Comparison of ENCODE assay signal across 8 cellular contexts in genomic region chr17:44557653-44558285, GRCh38. TPM values are rescaled to one million over a fixed set of nuclear protein-coding genes. Genes with fewer than 3 reads are reported as not detected.
A peak's percentile ranks its signal among the peaks of the same experiment; 100 is the strongest.
DNase-seq lines count a peak whose midpoint lies in the region; ATAC-seq, FAIRE-seq and TF ChIP-seq lines count a peak whose summit lies in the region.

No MANE protein-coding gene starts in this region.

- H3K27me3 Mint-ChIP-seq in CD8-positive, alpha-beta T cell (ENCODE audit: low read depth), result peaks cover 50% of the 10 kb centered on the region
- H3K27me3 Mint-ChIP-seq in WTC11 (ENCODE audit: low read depth), result peaks cover 51% of the 10 kb centered on the region

- peak overlapping the region; percentile 52; the same call in 1 of the 2 replicates for H3K18ac ChIP-seq in H1 (ENCODE audit: extremely low read depth, low read length)

- peaks cover 20% of the 10 kb centered on the region; the same call in 1 of the 2 replicates for H3K23me2 ChIP-seq in H1 (ENCODE audit: low read depth, low read length)

- no peak overlapping the region for H3K27ac ChIP-seq in CD8-positive, alpha-beta T cell (ENCODE audit: low read depth, low read length)
- H3K27ac ChIP-seq in H1 (ENCODE audit: low read depth, low read length), result 0 out of 2 replicates have a peak overlapping the region, but pooled peaks have one; percentile 41
- peak overlapping the region; percentile 42 for H3K27ac ChIP-seq in muscle layer of colon (ENCODE audit: low read depth, low read length)
- peak overlapping the region; percentile 80 for H3K27ac ChIP-seq in vagina

- H2BK5ac ChIP-seq in H1 (ENCODE audit: low read depth, low read length), result peak overlapping the region; percentile 21; the same call in 1 of the 2 replicates

- FAIRE-seq in H1 (lab: Jason Lieb, UNC), result no peak

- H3K36me3 Mint-ChIP-seq in CD8-positive, alpha-beta T cell, result no peaks in the 10 kb centered on the region
- H3K36me3 Mint-ChIP-seq in WTC11, result peaks cover 7% of the 10 kb centered on the region

- H3K4me2 ChIP-seq in H1 (ENCODE audit: insufficient read depth in 1 of 2, low read depth in 2 of 2, low read length in 2 of 2), result peak overlapping the region; percentile 86 to 98

- H3K27me3 ChIP-seq in CD8-positive, alpha-beta T cell (ENCODE audit: insufficient read depth, low read length), result peaks cover 6% of the 10 kb centered on the region
- H3K27me3 ChIP-seq in H1 (replicated peaks in 1 of 4; ENCODE audit: control insufficient read depth in 3 of 4, extremely low read depth in 1 of 4, insufficient read depth in 3 of 4, low read length in 3 of 4), result peaks cover 7 to 43% (median 29%) of the 10 kb centered on the region in 4 experiments; a peak in 6 of 7 replicates
- H3K27me3 ChIP-seq in muscle layer of colon (ENCODE audit: control insufficient read depth in 1 of 2, insufficient read depth in 2 of 2, low read length in 2 of 2), result peaks cover 8 to 25% of the 10 kb centered on the region in 2 donors
- H3K27me3 ChIP-seq in vagina, result no peaks in the 10 kb centered on the region

- CTCF ChIA-PET in CD8-positive, alpha-beta T cell (lab: Charles Lee), result no interaction called here
- CTCF ChIA-PET in WTC11 (lab: Charles Lee), result interaction anchor here (0.5 to 5.7 kb wide), 18 partner anchors 10 to 249 kb away, joined by 3 to 65 read pairs (median 4); partner anchors contain the start of genes FAM171A2, MEIOC and RUNDC3A
- CTCF ChIA-PET in H1 (lab: Charles Lee; ENCODE audit: partially characterized antibody), result interaction anchor here (0.6 to 6.8 kb wide), 10 partner anchors 9 to 46 kb away, joined by 3 to 61 read pairs (median 3); no protein-coding TSS in a partner anchor

- 0 out of 2 replicates have a peak overlapping the region, but pooled peaks have one; percentile 5 for H2BK15ac ChIP-seq in H1 (ENCODE audit: low read length)

- peak overlapping the region; percentile 2 for H3K4ac ChIP-seq in H1 (replicated peaks; ENCODE audit: insufficient read length, low read depth, low read length)

- no peak overlapping the region for H3K23ac ChIP-seq in H1 (ENCODE audit: insufficient read length)

- H3K27ac Mint-ChIP-seq in CD8-positive, alpha-beta T cell, result no peak overlapping the region
- peak overlapping the region; percentile 97 for H3K27ac Mint-ChIP-seq in WTC11

- H4K8ac ChIP-seq in H1 (ENCODE audit: extremely low read depth, insufficient read depth, low read length), result peak overlapping the region; percentile 86

- no peaks in the 10 kb centered on the region for H3K9me3 ChIP-seq in CD8-positive, alpha-beta T cell (ENCODE audit: low read length)
- peaks cover 0 to 7% of the 10 kb centered on the region in 2 experiments; a peak in 1 of 4 replicates for H3K9me3 ChIP-seq in H1 (ENCODE audit: insufficient read depth in 2 of 2, low read depth in 1 of 2, low read length in 1 of 2)
- H3K9me3 ChIP-seq in muscle layer of colon (ENCODE audit: low read length), result no peaks in the 10 kb centered on the region
- no peaks in the 10 kb centered on the region for H3K9me3 ChIP-seq in vagina

- H3K79me2 ChIP-seq in H1 (ENCODE audit: control insufficient read depth in 1 of 2, insufficient read depth in 2 of 2, low read length in 2 of 2), result peaks cover 0 to 18% of the 10 kb centered on the region in 2 experiments; a peak in 2 of 4 replicates

- peak in 5 of 7 experiments; percentile 15 to 58 (median 27) for DNase-seq in CD8-positive, alpha-beta T cell
- peak; percentile 62 for DNase-seq in WTC11 (ENCODE audit: low spot score)
- DNase-seq in H1 (ENCODE audit: low read depth in 1 of 2, low spot score in 2 of 2), result peak in 1 of 2 experiments; percentile 79
- DNase-seq in vagina (ENCODE audit: extremely low spot score in 2 of 2), result no peak

- peak; percentile 63 for ATAC-seq in CD8-positive, alpha-beta T cell
- ATAC-seq in HG03432 (IDR thresholded peaks at IDR 0.05; ENCODE audit: unreplicated experiment) (peak; percentile 30), WTC11 (peak; percentile 5), HG03108 (IDR thresholded peaks at IDR 0.05; ENCODE audit: unreplicated experiment) (no peak), GM21381 (IDR thresholded peaks at IDR 0.05; ENCODE audit: unreplicated experiment) (no peak)

- H4K91ac ChIP-seq in H1 (replicated peaks; ENCODE audit: insufficient read length, low read length), result peak overlapping the region; percentile 88

- H2BK12ac ChIP-seq in H1 (ENCODE audit: low read depth, low read length), result peak overlapping the region; percentile 95; the same call in 1 of the 2 replicates

- WGBS in H1 (ENCODE audit: extremely low coverage in 1 of 2, insufficient coverage in 1 of 2, insufficient read length in 1 of 2, insufficient replicate concordance in 2 of 2, low coverage in 1 of 2, low lambda C conversion rate in 2 of 2, missing lambda C conversion rate in 1 of 2), 2 experiments, result 2% methylated on average over 58 of the region's 69 CpGs; no CpG with 5 or more reads in 1 of the 2 experiments

- H2AFZ ChIP-seq in H1 (ENCODE audit: low read length), result 0 out of 2 replicates have a peak overlapping the region, but pooled peaks have one; percentile 28

- peak in 1 of 2 experiments; percentile 44; a peak in 1 of 3 replicates for TF ChIP-seq POLR2A in H1 (IDR thresholded peaks at IDR 0.05; ENCODE audit: control extremely low read depth in 1 of 2, low read depth in 2 of 2, low read length in 2 of 2)
- TF ChIP-seq POLR2A in vagina (IDR thresholded peaks at IDR 0.05), result no peak

- H3K14ac ChIP-seq in H1 (ENCODE audit: insufficient read length), result peak overlapping the region; percentile 19

- TF ChIP-seq EP300 in H1 (IDR thresholded peaks at IDR 0.05; ENCODE audit: borderline replicate concordance in 1 of 2, low read depth in 2 of 2, low read length in 2 of 2), result no peak

- peak overlapping the region; percentile 90 for H3K4me3 Mint-ChIP-seq in CD8-positive, alpha-beta T cell
- H3K4me3 Mint-ChIP-seq in WTC11, result peak overlapping the region; percentile 87

- H3K4me1 ChIP-seq in CD8-positive, alpha-beta T cell (ENCODE audit: insufficient read depth, low read length), result peaks cover 11% of the 10 kb centered on the region
- H3K4me1 ChIP-seq in H1 (replicated peaks in 1 of 4; ENCODE audit: control insufficient read depth in 3 of 4, insufficient read depth in 4 of 4, low read length in 3 of 4) (peaks cover 4 to 30% (median 21%) of the 10 kb centered on the region in 4 experiments), muscle layer of colon (ENCODE audit: insufficient read depth, low read length) (peaks cover 13% of the 10 kb centered on the region), vagina (peaks cover 25% of the 10 kb centered on the region)

- H2BK20ac ChIP-seq in H1 (ENCODE audit: low read length), result peak overlapping the region; percentile 10; the same call in 1 of the 2 replicates

- H3K9ac ChIP-seq in H1 (replicated peaks in 1 of 4; ENCODE audit: extremely low read depth in 1 of 4, low read depth in 3 of 4, low read length in 3 of 4) (peak overlapping the region in 3 of 4 experiments; percentile 54 to 70 (median 62); a peak in 6 of 7 replicates), muscle layer of colon (ENCODE audit: low read length) (no peak overlapping the region)

- intact Hi-C loops in CD8-positive, alpha-beta T cell (cut with DNase I, micrococcal nuclease), result no loop called here
- intact Hi-C loops in vagina (cut with DNase I), result no loop called here

- H4K20me1 ChIP-seq in H1 (replicated peaks in 1 of 2; ENCODE audit: control insufficient read depth in 1 of 2, insufficient read depth in 2 of 2, low read length in 2 of 2), result peaks cover 2 to 11% of the 10 kb centered on the region in 2 experiments

- no peak for TF ChIP-seq CTCF in CD8-positive, alpha-beta T cell (IDR thresholded peaks at IDR 0.05)
- TF ChIP-seq CTCF in WTC11 (IDR thresholded peaks at IDR 0.05) (no peak), H1 (IDR thresholded peaks at IDR 0.05; ENCODE audit: control extremely low read depth in 1 of 3, insufficient read depth in 1 of 3, low read depth in 1 of 3, low read length in 3 of 3) (no peak), vagina (IDR thresholded peaks at IDR 0.05) (no peak)

- POLR2A ChIA-PET in CD8-positive, alpha-beta T cell (lab: Charles Lee), result no interaction called here
- POLR2A ChIA-PET in WTC11 (lab: Charles Lee), result interaction anchor here (0.5 to 5.1 kb wide), 14 partner anchors 9 to 597 kb away, joined by 3 to 79 read pairs (median 10); partner anchors contain the start of gene DBF4B
- POLR2A ChIA-PET in H1 (lab: Charles Lee; ENCODE audit: partially characterized antibody), result interaction anchor here (0.6 to 7.2 kb wide), 8 partner anchors 11 to 191 kb away, joined by 3 to 219 read pairs (median 4); no protein-coding TSS in a partner anchor

- peak overlapping the region; percentile 3 for H3K56ac ChIP-seq in H1 (replicated peaks; ENCODE audit: insufficient read length, low read depth, low read length)

- peak overlapping the region; percentile 73 for H4K5ac ChIP-seq in H1 (ENCODE audit: insufficient read length, low read depth, low read length)

- peak overlapping the region; percentile 15 for H2BK120ac ChIP-seq in H1 (replicated peaks; ENCODE audit: low read depth, low read length)

- H3K79me1 ChIP-seq in H1 (ENCODE audit: low read depth, low read length), result peaks cover 3% of the 10 kb centered on the region

- H3K9me3 Mint-ChIP-seq in CD8-positive, alpha-beta T cell, result no peaks in the 10 kb centered on the region
- 0 out of 2 replicates have a peak, but pooled peaks cover 3% of the 10 kb centered on the region for H3K9me3 Mint-ChIP-seq in WTC11

- no peak for TF ChIP-seq RAD21 in H1 (IDR thresholded peaks at IDR 0.05 in 1 of 2, conservative IDR thresholded peaks at IDR 0.05 in 1 of 2; ENCODE audit: low read depth in 2 of 2, low read length in 2 of 2)

- H3K36me3 ChIP-seq in CD8-positive, alpha-beta T cell (ENCODE audit: insufficient read depth, low read length), result no peaks in the 10 kb centered on the region
- no peaks in the 10 kb centered on the region; a peak in 1 of 8 replicates for H3K36me3 ChIP-seq in H1 (ENCODE audit: control insufficient read depth in 2 of 4, insufficient read depth in 4 of 4, low read length in 3 of 4)
- H3K36me3 ChIP-seq in muscle layer of colon (ENCODE audit: insufficient read depth, low read length), result no peaks in the 10 kb centered on the region
- H3K36me3 ChIP-seq in vagina, result no peaks in the 10 kb centered on the region

- H3K4me3 ChIP-seq in CD8-positive, alpha-beta T cell (ENCODE audit: low read depth, low read length), result peak overlapping the region; percentile 49
- H3K4me3 ChIP-seq in H1 (ENCODE audit: extremely low read depth in 1 of 4, insufficient read depth in 2 of 4, low read depth in 3 of 4, low read length in 4 of 4) (peak overlapping the region; percentile 53 to 78 (median 75)), muscle layer of colon (ENCODE audit: low read depth in 1 of 2, low read length in 2 of 2) (peak overlapping the region; percentile 53 to 60), vagina (peak overlapping the region; percentile 55 to 72)

- peaks cover 25% of the 10 kb centered on the region for H3K4me1 Mint-ChIP-seq in CD8-positive, alpha-beta T cell (ENCODE audit: low read depth)
- peaks cover 58% of the 10 kb centered on the region for H3K4me1 Mint-ChIP-seq in WTC11

- 0 out of 2 replicates have a peak overlapping the region, but pooled peaks have one; percentile 25 for H2AK5ac ChIP-seq in H1 (ENCODE audit: low read depth, low read length)

RNA-seq across cellular contexts. Expression of gene FZD2, which starts 0.5 kb away (rescaled TPM):
- total RNA-seq in CD8-positive, alpha-beta T cell, result not detected
- 37.6 to 42.8 TPM (median 38.5 TPM) in 3 replicates for total RNA-seq in WTC11 (2021)
- total RNA-seq in H1 (2021; fragmentation: NEBNext Ultra II Directional; extraction: Animal tissue kit (Norgen Biotek cat#: 25700)), result 17.0 and 17.6 TPM in 2 replicates
- polyA plus RNA-seq in H1 (2011; rRNA removed), result 86.7 and 93.6 TPM in 2 replicates
- 41.3 TPM for polyA plus RNA-seq in H1 (2011; cell fraction: cytosol; rRNA removed)
- 37.7 TPM for polyA plus RNA-seq in H1 (2011; cell fraction: nucleus; rRNA removed)
- 21.7 to 33.8 TPM (median 32.4 TPM) in 4 replicates for polyA plus RNA-seq in H1 (2012, experiment 1 of 2)
- polyA plus RNA-seq in H1 (2012, experiment 2 of 2), result 30.9 TPM
- polyA plus RNA-seq in H1 (2013, experiment 1 of 2), result 12.3 TPM
- 12.0 TPM for polyA plus RNA-seq in H1 (2013, experiment 2 of 2)
- 22.5 and 38.9 TPM in 2 replicates for polyA minus RNA-seq in H1 (2011; rRNA and poly(A)+ RNA removed)
- 37.7 TPM for polyA minus RNA-seq in H1 (2011; cell fraction: cytosol; rRNA and poly(A)+ RNA removed)
- 23.6 TPM for polyA minus RNA-seq in H1 (2011; cell fraction: nucleus; rRNA and poly(A)+ RNA removed)
- total RNA-seq in vagina, result 7.6 TPM

RNA-seq across cellular contexts. Expression of gene GPATCH8, which starts 54.6 kb away (rescaled TPM):
- 10 to 100 TPM; 73.8 to 75.2 TPM for total RNA-seq in CD8-positive, alpha-beta T cell
- total RNA-seq in WTC11 (2021) (51.9 to 52.4 TPM (median 51.9 TPM) in 3 replicates), vagina (39.0 TPM)
- total RNA-seq in H1 (2021; fragmentation: NEBNext Ultra II Directional; extraction: Animal tissue kit (Norgen Biotek cat#: 25700)), result 51.5 and 58.1 TPM in 2 replicates
- 20.5 and 21.6 TPM in 2 replicates for polyA plus RNA-seq in H1 (2011; rRNA removed)
- polyA plus RNA-seq in H1 (2011; cell fraction: cytosol; rRNA removed), result 18.4 TPM
- 35.3 TPM for polyA plus RNA-seq in H1 (2011; cell fraction: nucleus; rRNA removed)
- polyA plus RNA-seq in H1 (2012, experiment 1 of 2), result 23.8 to 31.5 TPM (median 26.7 TPM) in 4 replicates
- 3.3 TPM for polyA plus RNA-seq in H1 (2012, experiment 2 of 2)
- 27.9 TPM for polyA plus RNA-seq in H1 (2013, experiment 1 of 2)
- 27.4 TPM for polyA plus RNA-seq in H1 (2013, experiment 2 of 2)
- 32.5 and 32.9 TPM in 2 replicates for polyA minus RNA-seq in H1 (2011; rRNA and poly(A)+ RNA removed)
- 24.1 TPM for polyA minus RNA-seq in H1 (2011; cell fraction: cytosol; rRNA and poly(A)+ RNA removed)
- 47.5 TPM for polyA minus RNA-seq in H1 (2011; cell fraction: nucleus; rRNA and poly(A)+ RNA removed)

Comparison
In these comparisons a context has a peak if more than half of its experiments do, and no peak if none do; other contexts are left out.
1. ATAC-seq: peak in CD8-positive, alpha-beta T cell (single experiment), HG03432 (single experiment) and WTC11 (single experiment); none in HG03108 (single experiment) and GM21381 (single experiment).
2. DNase-seq: peak in CD8-positive, alpha-beta T cell (5 of 7) and WTC11 (single experiment); none in vagina (0 of 2).
3. Peak in every context shown above with its lines, with median percentiles within 50 percentile points of each other: H3K4me3 ChIP-seq.